In the genomic region with DNA sequence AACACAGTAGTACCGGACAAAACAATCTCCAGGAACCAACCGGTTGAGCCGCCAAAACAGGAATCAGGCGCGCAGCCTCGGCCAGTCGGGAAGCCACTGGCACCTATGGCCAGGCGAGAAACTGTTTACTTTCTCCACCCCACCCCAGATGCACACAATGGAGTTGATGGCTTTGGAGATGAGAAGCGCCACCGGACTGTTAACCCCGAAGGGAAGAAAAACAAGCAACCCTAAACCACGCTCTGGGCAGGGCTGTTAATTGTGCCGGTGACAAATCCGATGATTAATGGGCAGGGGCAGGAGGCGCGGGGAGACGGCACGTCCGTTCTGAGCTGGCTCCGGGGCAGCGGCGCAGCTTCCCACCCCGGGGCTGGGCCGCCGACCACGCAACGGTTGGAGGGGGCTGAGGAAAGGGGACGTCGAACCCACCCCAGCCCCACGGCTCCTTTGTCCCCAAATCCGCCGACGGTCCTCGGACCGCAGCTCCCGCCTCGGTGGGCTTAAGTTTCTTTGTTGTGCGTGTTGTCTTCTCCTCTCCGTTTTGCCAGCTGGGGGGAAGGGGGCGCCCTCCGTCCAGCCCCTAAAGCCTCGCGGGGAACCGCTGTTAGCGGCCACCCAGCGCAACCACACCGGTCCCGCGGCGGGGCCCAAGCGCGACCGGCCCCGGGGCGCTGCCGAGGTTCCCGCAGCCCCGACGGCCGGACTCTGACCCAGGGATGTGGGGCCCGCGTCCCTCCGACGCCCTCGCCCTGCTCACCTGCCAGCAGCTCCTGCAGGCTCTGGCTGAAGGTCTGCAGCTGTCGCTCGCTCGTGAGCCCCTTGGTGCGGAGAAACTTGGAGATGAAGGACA, we compare ENCODE assay signal across 1 cellular context.
TF ChIP-seq lines count a peak whose summit lies in the region.

No MANE protein-coding gene starts in this region.

TF ChIP-seq in HEK293, 187 proteins besides CTCF, POLR2A, EP300 and RAD21 (continued from another document):
- TF ChIP-seq, protein P1, sequence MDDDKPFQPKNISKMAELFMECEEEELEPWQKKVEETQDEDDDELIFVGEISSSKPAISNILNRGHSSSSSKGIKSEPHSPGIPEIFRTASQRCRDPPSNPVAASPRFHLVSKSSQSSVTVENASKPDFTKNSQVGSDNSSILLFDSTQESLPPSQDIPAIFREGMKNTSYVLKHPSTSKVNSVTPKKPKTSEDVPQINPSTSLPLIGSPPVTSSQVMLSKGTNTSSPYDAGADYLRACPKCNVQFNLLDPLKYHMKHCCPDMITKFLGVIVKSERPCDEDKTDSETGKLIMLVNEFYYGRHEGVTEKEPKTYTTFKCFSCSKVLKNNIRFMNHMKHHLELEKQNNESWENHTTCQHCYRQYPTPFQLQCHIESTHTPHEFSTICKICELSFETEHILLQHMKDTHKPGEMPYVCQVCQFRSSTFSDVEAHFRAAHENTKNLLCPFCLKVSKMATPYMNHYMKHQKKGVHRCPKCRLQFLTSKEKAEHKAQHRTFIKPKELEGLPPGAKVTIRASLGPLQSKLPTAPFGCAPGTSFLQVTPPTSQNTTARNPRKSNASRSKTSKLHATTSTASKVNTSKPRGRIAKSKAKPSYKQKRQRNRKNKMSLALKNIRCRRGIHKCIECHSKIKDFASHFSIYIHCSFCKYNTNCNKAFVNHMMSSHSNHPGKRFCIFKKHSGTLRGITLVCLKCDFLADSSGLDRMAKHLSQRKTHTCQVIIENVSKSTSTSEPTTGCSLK (tag by site-specific recombination; IDR thresholded peaks at IDR 0.05), result no peak
- TF ChIP-seq ZNF596 (tag by site-specific recombination; IDR thresholded peaks at IDR 0.05) (no peak), ZNF626 (tag by site-specific recombination; IDR thresholded peaks at IDR 0.05) (no peak), ZIC2 (tag by site-specific recombination; IDR thresholded peaks at IDR 0.05) (peak; percentile 57; the same call in 1 of the 2 replicates), ZNF138 (tag by site-specific recombination; IDR thresholded peaks at IDR 0.05; ENCODE audit: borderline replicate concordance) (no peak), ZNF19 (tag by site-specific recombination; IDR thresholded peaks at IDR 0.05; ENCODE audit: low read depth) (no peak), ZNF426 (tag by site-specific recombination; IDR thresholded peaks at IDR 0.05) (no peak), ZNF510 (tag by site-specific recombination; IDR thresholded peaks at IDR 0.05; ENCODE audit: insufficient replicate concordance) (no peak), ZNF211 (tag by site-specific recombination; IDR thresholded peaks at IDR 0.05; ENCODE audit: low read depth) (no peak), ZNF791 (tag by site-specific recombination; IDR thresholded peaks at IDR 0.05) (no peak), ZNF221 (tag by site-specific recombination; IDR thresholded peaks at IDR 0.05; ENCODE audit: borderline replicate concordance) (no peak), ZNF624 (tag by site-specific recombination; IDR thresholded peaks at IDR 0.05) (no peak)
- TF ChIP-seq, protein P2, sequence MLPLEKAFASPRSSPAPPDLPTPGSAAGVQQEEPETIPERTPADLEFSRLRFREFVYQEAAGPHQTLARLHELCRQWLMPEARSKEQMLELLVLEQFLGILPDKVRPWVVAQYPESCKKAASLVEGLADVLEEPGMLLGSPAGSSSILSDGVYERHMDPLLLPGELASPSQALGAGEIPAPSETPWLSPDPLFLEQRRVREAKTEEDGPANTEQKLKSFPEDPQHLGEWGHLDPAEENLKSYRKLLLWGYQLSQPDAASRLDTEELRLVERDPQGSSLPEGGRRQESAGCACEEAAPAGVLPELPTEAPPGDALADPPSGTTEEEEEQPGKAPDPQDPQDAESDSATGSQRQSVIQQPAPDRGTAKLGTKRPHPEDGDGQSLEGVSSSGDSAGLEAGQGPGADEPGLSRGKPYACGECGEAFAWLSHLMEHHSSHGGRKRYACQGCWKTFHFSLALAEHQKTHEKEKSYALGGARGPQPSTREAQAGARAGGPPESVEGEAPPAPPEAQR (tag by site-specific recombination; IDR thresholded peaks at IDR 0.05), result no peak
- TF ChIP-seq, protein P3, sequence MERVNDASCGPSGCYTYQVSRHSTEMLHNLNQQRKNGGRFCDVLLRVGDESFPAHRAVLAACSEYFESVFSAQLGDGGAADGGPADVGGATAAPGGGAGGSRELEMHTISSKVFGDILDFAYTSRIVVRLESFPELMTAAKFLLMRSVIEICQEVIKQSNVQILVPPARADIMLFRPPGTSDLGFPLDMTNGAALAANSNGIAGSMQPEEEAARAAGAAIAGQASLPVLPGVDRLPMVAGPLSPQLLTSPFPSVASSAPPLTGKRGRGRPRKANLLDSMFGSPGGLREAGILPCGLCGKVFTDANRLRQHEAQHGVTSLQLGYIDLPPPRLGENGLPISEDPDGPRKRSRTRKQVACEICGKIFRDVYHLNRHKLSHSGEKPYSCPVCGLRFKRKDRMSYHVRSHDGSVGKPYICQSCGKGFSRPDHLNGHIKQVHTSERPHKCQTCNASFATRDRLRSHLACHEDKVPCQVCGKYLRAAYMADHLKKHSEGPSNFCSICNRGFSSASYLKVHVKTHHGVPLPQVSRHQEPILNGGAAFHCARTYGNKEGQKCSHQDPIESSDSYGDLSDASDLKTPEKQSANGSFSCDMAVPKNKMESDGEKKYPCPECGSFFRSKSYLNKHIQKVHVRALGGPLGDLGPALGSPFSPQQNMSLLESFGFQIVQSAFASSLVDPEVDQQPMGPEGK (tag by site-specific recombination; IDR thresholded peaks at IDR 0.05), result peak; percentile 85
- TF ChIP-seq, protein P4, sequence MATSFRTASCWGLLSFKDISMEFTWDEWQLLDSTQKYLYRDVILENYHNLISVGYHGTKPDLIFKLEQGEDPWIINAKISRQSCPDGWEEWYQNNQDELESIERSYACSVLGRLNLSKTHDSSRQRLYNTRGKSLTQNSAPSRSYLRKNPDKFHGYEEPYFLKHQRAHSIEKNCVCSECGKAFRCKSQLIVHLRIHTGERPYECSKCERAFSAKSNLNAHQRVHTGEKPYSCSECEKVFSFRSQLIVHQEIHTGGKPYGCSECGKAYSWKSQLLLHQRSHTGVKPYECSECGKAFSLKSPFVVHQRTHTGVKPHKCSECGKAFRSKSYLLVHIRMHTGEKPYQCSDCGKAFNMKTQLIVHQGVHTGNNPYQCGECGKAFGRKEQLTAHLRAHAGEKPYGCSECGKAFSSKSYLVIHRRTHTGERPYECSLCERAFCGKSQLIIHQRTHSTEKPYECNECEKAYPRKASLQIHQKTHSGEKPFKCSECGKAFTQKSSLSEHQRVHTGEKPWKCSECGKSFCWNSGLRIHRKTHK (tag by site-specific recombination; IDR thresholded peaks at IDR 0.05), result no peak
TF ChIP-seq in HEK293: peak in this region for 53.
